ENCODE assay signal across 1 cellular context in the genomic region with DNA sequence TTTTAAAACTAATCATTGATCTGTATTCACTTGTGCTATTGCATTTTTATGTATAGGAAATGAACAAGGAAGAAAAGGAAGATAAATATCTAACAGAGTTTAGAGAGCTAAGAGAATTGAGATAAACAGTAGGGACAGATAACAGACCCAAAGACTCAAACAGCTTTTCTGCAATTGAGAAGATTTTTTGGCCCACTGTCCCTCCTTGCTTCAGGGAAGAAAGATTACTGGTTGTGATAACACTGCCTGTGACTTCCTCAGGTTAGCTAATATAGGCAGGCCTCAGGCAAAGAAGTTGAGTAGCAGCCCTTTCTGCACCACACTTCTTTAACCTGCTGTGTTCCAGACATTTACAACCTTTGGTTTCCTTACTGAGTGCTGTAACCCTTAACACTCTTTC.
TF ChIP-seq lines count a peak whose summit lies in the region.

No MANE protein-coding gene starts in this region.

TF ChIP-seq in GM23338, 12 proteins besides CTCF, POLR2A, EP300 and RAD21 (continued from another document):
- TF ChIP-seq, protein P1, sequence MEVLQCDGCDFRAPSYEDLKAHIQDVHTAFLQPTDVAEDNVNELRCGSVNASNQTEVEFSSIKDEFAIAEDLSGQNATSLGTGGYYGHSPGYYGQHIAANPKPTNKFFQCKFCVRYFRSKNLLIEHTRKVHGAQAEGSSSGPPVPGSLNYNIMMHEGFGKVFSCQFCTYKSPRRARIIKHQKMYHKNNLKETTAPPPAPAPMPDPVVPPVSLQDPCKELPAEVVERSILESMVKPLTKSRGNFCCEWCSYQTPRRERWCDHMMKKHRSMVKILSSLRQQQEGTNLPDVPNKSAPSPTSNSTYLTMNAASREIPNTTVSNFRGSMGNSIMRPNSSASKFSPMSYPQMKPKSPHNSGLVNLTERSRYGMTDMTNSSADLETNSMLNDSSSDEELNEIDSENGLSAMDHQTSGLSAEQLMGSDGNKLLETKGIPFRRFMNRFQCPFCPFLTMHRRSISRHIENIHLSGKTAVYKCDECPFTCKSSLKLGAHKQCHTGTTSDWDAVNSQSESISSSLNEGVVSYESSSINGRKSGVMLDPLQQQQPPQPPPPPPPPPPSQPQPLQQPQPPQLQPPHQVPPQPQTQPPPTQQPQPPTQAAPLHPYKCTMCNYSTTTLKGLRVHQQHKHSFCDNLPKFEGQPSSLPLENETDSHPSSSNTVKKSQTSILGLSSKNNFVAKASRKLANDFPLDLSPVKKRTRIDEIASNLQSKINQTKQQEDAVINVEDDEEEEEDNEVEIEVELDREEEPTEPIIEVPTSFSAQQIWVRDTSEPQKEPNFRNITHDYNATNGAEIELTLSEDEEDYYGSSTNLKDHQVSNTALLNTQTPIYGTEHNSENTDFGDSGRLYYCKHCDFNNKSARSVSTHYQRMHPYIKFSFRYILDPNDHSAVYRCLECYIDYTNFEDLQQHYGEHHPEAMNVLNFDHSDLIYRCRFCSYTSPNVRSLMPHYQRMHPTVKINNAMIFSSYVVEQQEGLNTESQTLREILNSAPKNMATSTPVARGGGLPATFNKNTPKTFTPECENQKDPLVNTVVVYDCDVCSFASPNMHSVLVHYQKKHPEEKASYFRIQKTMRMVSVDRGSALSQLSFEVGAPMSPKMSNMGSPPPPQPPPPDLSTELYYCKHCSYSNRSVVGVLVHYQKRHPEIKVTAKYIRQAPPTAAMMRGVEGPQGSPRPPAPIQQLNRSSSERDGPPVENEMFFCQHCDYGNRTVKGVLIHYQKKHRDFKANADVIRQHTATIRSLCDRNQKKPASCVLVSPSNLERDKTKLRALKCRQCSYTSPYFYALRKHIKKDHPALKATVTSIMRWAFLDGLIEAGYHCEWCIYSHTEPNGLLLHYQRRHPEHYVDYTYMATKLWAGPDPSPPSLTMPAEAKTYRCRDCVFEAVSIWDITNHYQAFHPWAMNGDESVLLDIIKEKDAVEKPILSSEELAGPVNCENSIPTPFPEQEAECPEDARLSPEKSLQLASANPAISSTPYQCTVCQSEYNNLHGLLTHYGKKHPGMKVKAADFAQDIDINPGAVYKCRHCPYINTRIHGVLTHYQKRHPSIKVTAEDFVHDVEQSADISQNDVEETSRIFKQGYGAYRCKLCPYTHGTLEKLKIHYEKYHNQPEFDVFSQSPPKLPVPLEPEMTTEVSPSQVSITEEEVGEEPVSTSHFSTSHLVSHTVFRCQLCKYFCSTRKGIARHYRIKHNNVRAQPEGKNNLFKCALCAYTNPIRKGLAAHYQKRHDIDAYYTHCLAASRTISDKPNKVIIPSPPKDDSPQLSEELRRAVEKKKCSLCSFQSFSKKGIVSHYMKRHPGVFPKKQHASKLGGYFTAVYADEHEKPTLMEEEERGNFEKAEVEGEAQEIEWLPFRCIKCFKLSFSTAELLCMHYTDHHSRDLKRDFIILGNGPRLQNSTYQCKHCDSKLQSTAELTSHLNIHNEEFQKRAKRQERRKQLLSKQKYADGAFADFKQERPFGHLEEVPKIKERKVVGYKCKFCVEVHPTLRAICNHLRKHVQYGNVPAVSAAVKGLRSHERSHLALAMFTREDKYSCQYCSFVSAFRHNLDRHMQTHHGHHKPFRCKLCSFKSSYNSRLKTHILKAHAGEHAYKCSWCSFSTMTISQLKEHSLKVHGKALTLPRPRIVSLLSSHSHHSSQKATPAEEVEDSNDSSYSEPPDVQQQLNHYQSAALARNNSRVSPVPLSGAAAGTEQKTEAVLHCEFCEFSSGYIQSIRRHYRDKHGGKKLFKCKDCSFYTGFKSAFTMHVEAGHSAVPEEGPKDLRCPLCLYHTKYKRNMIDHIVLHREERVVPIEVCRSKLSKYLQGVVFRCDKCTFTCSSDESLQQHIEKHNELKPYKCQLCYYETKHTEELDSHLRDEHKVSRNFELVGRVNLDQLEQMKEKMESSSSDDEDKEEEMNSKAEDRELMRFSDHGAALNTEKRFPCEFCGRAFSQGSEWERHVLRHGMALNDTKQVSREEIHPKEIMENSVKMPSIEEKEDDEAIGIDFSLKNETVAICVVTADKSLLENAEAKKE (CRISPR knock-in tag; IDR thresholded peaks at IDR 0.05), result no peak
- TF ChIP-seq CREB1 (CRISPR knock-in tag; IDR thresholded peaks at IDR 0.05; ENCODE audit: low read depth), result no peak
- TF ChIP-seq ZNF331 (CRISPR knock-in tag; IDR thresholded peaks at IDR 0.05; ENCODE audit: low read depth), result no peak
- no peak for TF ChIP-seq ZNF114 (CRISPR knock-in tag; IDR thresholded peaks at IDR 0.05)
- no peak for TF ChIP-seq NANOG (IDR thresholded peaks at IDR 0.05; ENCODE audit: borderline replicate concordance)
- TF ChIP-seq, protein P2, sequence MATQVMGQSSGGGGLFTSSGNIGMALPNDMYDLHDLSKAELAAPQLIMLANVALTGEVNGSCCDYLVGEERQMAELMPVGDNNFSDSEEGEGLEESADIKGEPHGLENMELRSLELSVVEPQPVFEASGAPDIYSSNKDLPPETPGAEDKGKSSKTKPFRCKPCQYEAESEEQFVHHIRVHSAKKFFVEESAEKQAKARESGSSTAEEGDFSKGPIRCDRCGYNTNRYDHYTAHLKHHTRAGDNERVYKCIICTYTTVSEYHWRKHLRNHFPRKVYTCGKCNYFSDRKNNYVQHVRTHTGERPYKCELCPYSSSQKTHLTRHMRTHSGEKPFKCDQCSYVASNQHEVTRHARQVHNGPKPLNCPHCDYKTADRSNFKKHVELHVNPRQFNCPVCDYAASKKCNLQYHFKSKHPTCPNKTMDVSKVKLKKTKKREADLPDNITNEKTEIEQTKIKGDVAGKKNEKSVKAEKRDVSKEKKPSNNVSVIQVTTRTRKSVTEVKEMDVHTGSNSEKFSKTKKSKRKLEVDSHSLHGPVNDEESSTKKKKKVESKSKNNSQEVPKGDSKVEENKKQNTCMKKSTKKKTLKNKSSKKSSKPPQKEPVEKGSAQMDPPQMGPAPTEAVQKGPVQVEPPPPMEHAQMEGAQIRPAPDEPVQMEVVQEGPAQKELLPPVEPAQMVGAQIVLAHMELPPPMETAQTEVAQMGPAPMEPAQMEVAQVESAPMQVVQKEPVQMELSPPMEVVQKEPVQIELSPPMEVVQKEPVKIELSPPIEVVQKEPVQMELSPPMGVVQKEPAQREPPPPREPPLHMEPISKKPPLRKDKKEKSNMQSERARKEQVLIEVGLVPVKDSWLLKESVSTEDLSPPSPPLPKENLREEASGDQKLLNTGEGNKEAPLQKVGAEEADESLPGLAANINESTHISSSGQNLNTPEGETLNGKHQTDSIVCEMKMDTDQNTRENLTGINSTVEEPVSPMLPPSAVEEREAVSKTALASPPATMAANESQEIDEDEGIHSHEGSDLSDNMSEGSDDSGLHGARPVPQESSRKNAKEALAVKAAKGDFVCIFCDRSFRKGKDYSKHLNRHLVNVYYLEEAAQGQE (IDR thresholded peaks at IDR 0.05; ENCODE audit: unreplicated experiment), result no peak
- TF ChIP-seq POLR2AphosphoS5 (IDR thresholded peaks at IDR 0.05; ENCODE audit: low read depth), result no peak
TF ChIP-seq in GM23338: peak in this region for 0.
